Comparison of ENCODE assay signal across 1 cellular context in the genomic region with DNA sequence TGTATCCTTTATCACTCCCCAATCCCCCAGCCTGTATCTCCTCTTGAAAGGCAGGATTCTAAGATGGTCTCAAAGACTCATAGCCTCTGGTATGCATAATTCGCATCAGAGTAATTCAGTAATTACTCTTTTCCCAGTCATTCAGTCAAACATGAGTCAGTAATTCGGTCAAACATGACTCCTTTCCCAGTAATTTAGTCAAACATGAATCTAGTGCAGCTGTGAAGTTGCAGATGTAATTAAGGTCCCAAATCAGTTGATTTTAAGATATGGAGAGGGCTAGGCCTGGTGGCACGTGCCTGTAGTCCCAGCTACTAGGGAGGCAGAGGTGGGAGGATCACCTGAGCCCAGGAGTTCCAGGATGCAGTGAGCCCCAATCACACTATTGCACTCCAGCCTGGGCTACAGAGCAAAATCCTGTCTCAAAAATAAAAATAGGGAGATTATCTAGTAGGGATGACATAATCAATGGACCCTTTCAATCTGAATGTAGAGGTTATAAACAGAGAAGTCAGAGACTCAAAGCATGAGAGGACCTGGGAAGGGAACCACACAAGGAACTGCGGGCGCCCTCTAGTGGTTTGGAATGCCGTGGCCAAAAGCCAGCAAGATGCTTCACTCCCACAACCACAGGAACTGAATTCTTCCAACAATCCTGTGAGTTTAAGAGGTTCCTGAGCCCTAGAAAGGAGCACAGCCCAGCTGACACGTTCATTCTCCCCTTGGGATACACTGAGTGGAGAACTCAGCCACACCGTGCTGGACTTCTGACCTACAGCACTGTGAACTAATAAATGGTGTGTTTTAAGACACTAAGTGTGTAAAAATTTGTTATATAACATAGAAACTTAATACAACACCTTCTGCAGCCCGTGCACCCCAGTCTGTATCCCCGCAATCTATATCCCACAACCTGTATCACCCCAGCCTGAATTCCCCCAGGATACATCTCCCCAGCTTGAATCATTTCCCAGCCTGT.
TF ChIP-seq lines count a peak whose summit lies in the region.

No MANE protein-coding gene starts in this region.

TF ChIP-seq in HCT116, 20 proteins besides CTCF, POLR2A, EP300 and RAD21 (continued from another document):
- TF ChIP-seq JUND (IDR thresholded peaks at IDR 0.05), result no peak
